Comparison of ENCODE assay signal across 33 cellular contexts in genomic region chr12:39798977-39799376, GRCh38.
A peak's percentile ranks its signal among the peaks of the same experiment; 100 is the strongest.
DNase-seq lines count a peak whose midpoint lies in the region; ATAC-seq and TF ChIP-seq lines count a peak whose summit lies in the region.
"Had no signal": no experiment of that assay in that cellular context is flagged by ENCODE, and none has a peak within 500 bp of the region (broad histone marks: within the 10 kb centered on the region; RNA-seq: fewer than 3 reads in every experiment).

No MANE protein-coding gene starts in this region.

- H3K4me3 ChIP-seq in left lung (no peak overlapping the region), lower lobe of right lung (no peak overlapping the region), upper lobe of right lung (no peak overlapping the region)
- H3K4me3 ChIP-seq: A549; BLaER1; BLaER1 treated with 17β-estradiol and CSF1 and Interleukin-3, amounts not matched to agents 10 nM and 100 nM had no signal

- H3K27ac ChIP-seq in left lung: no peak overlapping the region
- H3K27ac ChIP-seq in lower lobe of right lung: no peak overlapping the region
- no peak overlapping the region for H3K27ac ChIP-seq in upper lobe of right lung
- H3K27ac ChIP-seq: 22Rv1; A549; BLaER1; BLaER1 treated with 17β-estradiol and CSF1 and Interleukin-3, amounts not matched to agents 10 nM and 100 nM; C4-2B had no signal

- H3K9me3 Mint-ChIP-seq in activated CD4-positive, alpha-beta T cell treated with anti-CD3 and anti-CD28 coated beads, Interleukin-2, amount 10 ng/mL, durations not matched to agents 24 days and 14 days: no peaks in the 10 kb centered on the region
- H3K9me3 Mint-ChIP-seq: CD4-positive, alpha-beta T cell; CD8-positive, alpha-beta memory T cell; CD8-positive, alpha-beta T cell had no signal

- no peaks in the 10 kb centered on the region for H3K4me1 ChIP-seq in left lung
- no peaks in the 10 kb centered on the region for H3K4me1 ChIP-seq in lower lobe of right lung
- H3K4me1 ChIP-seq in upper lobe of right lung: no peaks in the 10 kb centered on the region
- H3K4me1 ChIP-seq: A549; BE2C; BLaER1; BLaER1 treated with 17β-estradiol and CSF1 and Interleukin-3, amounts not matched to agents 10 nM and 100 nM; Caco-2 had no signal

- H3K27me3 Mint-ChIP-seq in activated CD4-positive, alpha-beta T cell treated with anti-CD3 and anti-CD28 coated beads, Interleukin-2, amount 10 ng/mL, durations not matched to agents 24 days and 14 days: no peaks in the 10 kb centered on the region
- H3K27me3 Mint-ChIP-seq: B cell; CD4-positive, alpha-beta memory T cell; CD4-positive, alpha-beta T cell; CD4-positive, CD25-positive, alpha-beta regulatory T cell; CD8-positive, alpha-beta memory T cell had no signal

- H3K9me3 ChIP-seq in left lung (no peaks in the 10 kb centered on the region), lower lobe of right lung (no peaks in the 10 kb centered on the region), upper lobe of right lung (no peaks in the 10 kb centered on the region)
- H3K9me3 ChIP-seq: A549; BE2C; BLaER1; BLaER1 treated with 17β-estradiol and CSF1 and Interleukin-3, amounts not matched to agents 10 nM and 100 nM; Caco-2 had no signal

- H3K4me1 Mint-ChIP-seq in activated CD4-positive, alpha-beta T cell treated with anti-CD3 and anti-CD28 coated beads, Interleukin-2, amount 10 ng/mL, durations not matched to agents 24 days and 14 days: no peaks in the 10 kb centered on the region
- H3K4me1 Mint-ChIP-seq: B cell; CD14-positive monocyte; CD4-positive, alpha-beta memory T cell; CD4-positive, CD25-positive, alpha-beta regulatory T cell; CD8-positive, alpha-beta memory T cell had no signal

- peak; percentile 90 for ATAC-seq in left lung
- ATAC-seq in lower lobe of right lung: peak; percentile 60 to 83
- ATAC-seq in upper lobe of right lung: peak; percentile 80
- no peak for ATAC-seq in HG02678 (IDR thresholded peaks at IDR 0.05; ENCODE audit: unreplicated experiment)
- no peak for ATAC-seq in HG03460 (IDR thresholded peaks at IDR 0.05; ENCODE audit: unreplicated experiment)
- ATAC-seq: A549; CD8-positive, alpha-beta T cell had no signal

- intact Hi-C loops in left lung (cut with DNase I): no loop called here
- intact Hi-C loops in lower lobe of right lung (cut with DNase I): no loop called here
- intact Hi-C loops in upper lobe of right lung (cut with DNase I): no loop called here
- intact Hi-C loops in activated CD4-positive, alpha-beta T cell treated with anti-CD3 and anti-CD28 coated beads, Interleukin-2, amount 10 ng/mL, durations not matched to agents 24 days and 14 days (cut with micrococcal nuclease): no loop called here

- no peak overlapping the region for H3K27ac Mint-ChIP-seq in activated CD4-positive, alpha-beta T cell treated with anti-CD3 and anti-CD28 coated beads, Interleukin-2, amount 10 ng/mL, durations not matched to agents 24 days and 14 days
- H3K27ac Mint-ChIP-seq: B cell; CD14-positive monocyte; CD4-positive, alpha-beta memory T cell; CD4-positive, alpha-beta T cell; CD4-positive, CD25-positive, alpha-beta regulatory T cell; CD8-positive, alpha-beta memory T cell; CD8-positive, alpha-beta T cell had no signal

- H3K36me3 ChIP-seq in left lung: no peaks in the 10 kb centered on the region
- no peaks in the 10 kb centered on the region for H3K36me3 ChIP-seq in lower lobe of right lung
- no peaks in the 10 kb centered on the region for H3K36me3 ChIP-seq in upper lobe of right lung
- H3K36me3 ChIP-seq: BE2C; BLaER1; BLaER1 treated with 17β-estradiol and CSF1 and Interleukin-3, amounts not matched to agents 10 nM and 100 nM had no signal

- TF ChIP-seq CTCF in left lung (IDR thresholded peaks at IDR 0.05): no peak
- TF ChIP-seq CTCF in lower lobe of right lung (IDR thresholded peaks at IDR 0.05): no peak
- TF ChIP-seq CTCF in upper lobe of right lung (IDR thresholded peaks at IDR 0.05): no peak

- no peak for DNase-seq in left lung
- no peak for DNase-seq in lower lobe of right lung
- no peak for DNase-seq in upper lobe of right lung
- DNase-seq in activated CD4-positive, alpha-beta T cell treated with anti-CD3 and anti-CD28 coated beads, Interleukin-2, amount 10 ng/mL, durations not matched to agents 24 days and 14 days: no peak
- DNase-seq: 8988T; ACHN; AML-193; BE2C; C1 segment of cervical spinal cord; Caco-2; Calu3; CD4-positive, alpha-beta memory T cell; CD4-positive, alpha-beta T cell; CD4-positive, CD25-positive, alpha-beta regulatory T cell; CD8-positive, alpha-beta memory T cell; CD8-positive, alpha-beta T cell; COR-L47; DMS 273 treated with DMSO at 0.1 percent for 48 hours; DMS153; DMS53; DMS79; DMS79 treated with DMSO at 0.1 percent for 48 hours; DND-41; EL had no signal

- H3K4me3 Mint-ChIP-seq in activated CD4-positive, alpha-beta T cell treated with anti-CD3 and anti-CD28 coated beads, Interleukin-2, amount 10 ng/mL, durations not matched to agents 24 days and 14 days: no peak overlapping the region
- H3K4me3 Mint-ChIP-seq: B cell; CD14-positive monocyte; CD4-positive, alpha-beta memory T cell; CD4-positive, alpha-beta T cell; CD4-positive, CD25-positive, alpha-beta regulatory T cell; CD8-positive, alpha-beta memory T cell; CD8-positive, alpha-beta T cell had no signal

- H3K36me3 Mint-ChIP-seq in activated CD4-positive, alpha-beta T cell treated with anti-CD3 and anti-CD28 coated beads, Interleukin-2, amount 10 ng/mL, durations not matched to agents 24 days and 14 days (ENCODE audit: low read depth): no peaks in the 10 kb centered on the region
- H3K36me3 Mint-ChIP-seq: CD4-positive, CD25-positive, alpha-beta regulatory T cell had no signal

- H3K27me3 ChIP-seq in left lung (no peaks in the 10 kb centered on the region), lower lobe of right lung (ENCODE audit: low read depth) (no peaks in the 10 kb centered on the region), upper lobe of right lung (no peaks in the 10 kb centered on the region)
- H3K27me3 ChIP-seq: BLaER1; BLaER1 treated with 17β-estradiol and CSF1 and Interleukin-3, amounts not matched to agents 10 nM and 100 nM had no signal

Comparison
In these comparisons a context has a peak if more than half of its experiments do, and no peak if none do; other contexts are left out.
1. ATAC-seq: peak in left lung (single experiment), lower lobe of right lung (2 of 2) and upper lobe of right lung (single experiment); none in HG02678 (single experiment) and HG03460 (single experiment).